In the genomic region with DNA sequence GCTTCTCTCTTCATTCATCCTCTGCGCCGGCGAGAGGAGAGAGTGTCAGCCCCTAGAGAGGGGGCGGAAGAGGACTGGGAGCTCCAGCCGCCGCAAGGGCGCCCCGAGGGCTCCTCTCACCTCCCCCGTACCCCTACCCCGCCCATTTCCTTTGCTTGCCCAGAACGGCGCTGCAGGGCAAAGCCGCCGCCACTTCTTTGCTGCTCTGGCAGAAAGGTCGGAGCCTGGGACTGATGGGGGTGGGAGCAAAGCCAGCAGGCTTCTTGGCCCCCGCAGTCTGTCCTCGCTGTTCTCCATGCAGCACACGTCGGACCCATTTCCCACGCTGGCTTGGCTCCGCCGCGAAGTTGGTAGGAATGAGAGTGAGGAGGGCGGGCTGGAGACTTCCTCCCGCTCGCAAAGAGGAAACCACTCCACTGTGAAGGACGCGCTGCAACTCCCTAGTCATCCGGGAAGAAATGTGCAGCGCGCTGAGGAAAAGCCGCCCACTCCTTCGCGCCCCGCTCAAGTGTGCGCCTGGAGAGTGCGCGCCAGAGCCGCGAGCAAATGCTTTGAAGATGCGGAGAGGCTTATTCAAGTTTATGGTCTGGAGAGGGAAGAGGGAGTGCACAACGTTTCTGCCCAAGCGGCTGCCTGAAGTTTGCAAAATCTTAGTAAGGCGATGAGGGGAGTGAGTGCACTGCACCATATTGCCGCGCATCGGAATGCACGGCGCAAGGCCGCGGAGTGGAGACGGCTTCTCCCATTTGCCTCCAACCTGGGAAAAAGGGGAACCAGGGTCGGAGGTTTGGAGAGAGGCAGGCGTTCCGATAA, we compare ENCODE assay signal across 8 cellular contexts. TPM values are rescaled to one million over a fixed set of nuclear protein-coding genes. Genes with fewer than 3 reads are reported as not detected.
DNase-seq lines count a peak whose midpoint lies in the region; ATAC-seq and TF ChIP-seq lines count a peak whose summit lies in the region.

No MANE protein-coding gene starts in this region.

- H3K27ac Mint-ChIP-seq in Caco-2 (ENCODE audit: unreplicated experiment) = peak overlapping the region; percentile 85
- H3K27ac Mint-ChIP-seq in stimulated activated naive CD8-positive, alpha-beta T cell treated with anti-CD3 and anti-CD28 coated beads, Interleukin-15, amount 100 ng/mL, for 72 hours = no peak overlapping the region

- WGBS in liver = 2% methylated on average over 55 of the region's 55 CpGs

- H3K4me1 ChIP-seq in Caco-2 (peaks cover 6% of the 10 kb centered on the region; the same call in 1 of the 2 replicates), duodenal mucosa (ENCODE audit: control insufficient read depth in 1 of 2, insufficient read depth in 2 of 2, low read length in 2 of 2) (peaks cover 8 to 38% of the 10 kb centered on the region in 2 donors), liver (ENCODE audit: control insufficient read depth in 4 of 4, insufficient read depth in 4 of 4, low read length in 3 of 4) (peaks cover 8 to 46% (median 27%) of the 10 kb centered on the region in 4 donors)

- H3K9me3 Mint-ChIP-seq in Caco-2 (ENCODE audit: unreplicated experiment) = no peaks in the 10 kb centered on the region
- H3K9me3 Mint-ChIP-seq in stimulated activated naive CD8-positive, alpha-beta T cell treated with anti-CD3 and anti-CD28 coated beads, Interleukin-15, amount 100 ng/mL, for 72 hours = no peaks in the 10 kb centered on the region

- CTCF ChIA-PET in Caco-2 (lab: Charles Lee) (interaction anchor here (0.8 kb wide), 1 partner anchor 149 kb away, joined by 3 read pairs; no protein-coding TSS in a partner anchor), RWPE1 (lab: Yijun Ruan, JAX) (no interaction called here)

- ATAC-seq in stimulated activated naive CD8-positive, alpha-beta T cell treated with anti-CD3 and anti-CD28 coated beads, Interleukin-15, amount 100 ng/mL, for 72 hours = peak; percentile 84
- no peak for ATAC-seq in HG03097 (IDR thresholded peaks at IDR 0.05; ENCODE audit: low FRiP score, unreplicated experiment)

- TF ChIP-seq RAD21 in liver (IDR thresholded peaks at IDR 0.05) = no peak

- intact Hi-C loops in Caco-2 (cut with micrococcal nuclease; ENCODE audit: unreplicated experiment) = loop anchor here (1.0 to 10.0 kb wide), 11 partner anchors 39 to 1397 kb away; no protein-coding TSS in a partner anchor

- DNase-seq in Caco-2 = peak; percentile 65 to 73
- DNase-seq in H7 = peak; percentile 85
- peak; percentile 51 for DNase-seq in RWPE1 (ENCODE audit: low spot score)
- DNase-seq in stimulated activated naive CD8-positive, alpha-beta T cell treated with anti-CD3 and anti-CD28 coated beads, Interleukin-15, amount 100 ng/mL, for 72 hours = peak; percentile 31 to 42
- DNase-seq in NCI-H1930 (lab: John Stamatoyannopoulos, UW) = no peak

- no peaks in the 10 kb centered on the region for H3K27me3 Mint-ChIP-seq in Caco-2 (ENCODE audit: insufficient read depth, unreplicated experiment)
- H3K27me3 Mint-ChIP-seq in stimulated activated naive CD8-positive, alpha-beta T cell treated with anti-CD3 and anti-CD28 coated beads, Interleukin-15, amount 100 ng/mL, for 72 hours = peaks cover 48% of the 10 kb centered on the region

- H3K36me3 Mint-ChIP-seq in Caco-2 (ENCODE audit: insufficient read depth, unreplicated experiment) = peaks cover 38% of the 10 kb centered on the region

- H3K9ac ChIP-seq in duodenal mucosa (ENCODE audit: low read depth in 1 of 2, low read length in 2 of 2) = peak overlapping the region; percentile 22 to 43
- H3K9ac ChIP-seq in liver (ENCODE audit: low read depth in 1 of 2, low read length in 2 of 2) = no peak overlapping the region

- H3K36me3 ChIP-seq in Caco-2 (ENCODE audit: control insufficient read depth, insufficient read depth, low read length) = no peaks in the 10 kb centered on the region
- no peaks in the 10 kb centered on the region for H3K36me3 ChIP-seq in H7 (replicated peaks; ENCODE audit: control insufficient read depth, insufficient read depth, low read length)
- no peaks in the 10 kb centered on the region for H3K36me3 ChIP-seq in duodenal mucosa (ENCODE audit: control insufficient read depth in 1 of 2, insufficient read depth in 2 of 2, low read length in 2 of 2)
- H3K36me3 ChIP-seq in liver (ENCODE audit: control insufficient read depth in 4 of 4, insufficient read depth in 3 of 4, low read depth in 1 of 4, low read length in 3 of 4) = no peaks in the 10 kb centered on the region

- peak in 1 of 2 experiments; percentile 32 for TF ChIP-seq CTCF in Caco-2 (IDR thresholded peaks at IDR 0.05; ENCODE audit: insufficient read depth in 1 of 2, low read depth in 1 of 2, low read length in 1 of 2, severe bottlenecking in 1 of 2, unreplicated experiment in 1 of 2)
- no peak for TF ChIP-seq CTCF in RWPE1 (conservative IDR thresholded peaks at IDR 0.05; ENCODE audit: low read depth)
- TF ChIP-seq CTCF in liver (IDR thresholded peaks at IDR 0.05; ENCODE audit: low read depth, low read length, missing input control) = no peak

- POLR2A ChIA-PET in Caco-2 (lab: Charles Lee) = interaction anchor here (0.5 kb wide), 1 partner anchor 311 kb away, joined by 3 read pairs; no protein-coding TSS in a partner anchor
- POLR2A ChIA-PET in RWPE1 (lab: Yijun Ruan, JAX; ENCODE audit: low non-redundant PET) = no interaction called here

- H3K4me1 Mint-ChIP-seq in Caco-2 (ENCODE audit: low read depth, unreplicated experiment) = no peaks in the 10 kb centered on the region
- H3K4me1 Mint-ChIP-seq in stimulated activated naive CD8-positive, alpha-beta T cell treated with anti-CD3 and anti-CD28 coated beads, Interleukin-15, amount 100 ng/mL, for 72 hours = peaks cover 53% of the 10 kb centered on the region

- H3K4me3 Mint-ChIP-seq in Caco-2 (ENCODE audit: unreplicated experiment) = peak overlapping the region; percentile 87
- peak overlapping the region; percentile 79 to 85 for H3K4me3 Mint-ChIP-seq in stimulated activated naive CD8-positive, alpha-beta T cell treated with anti-CD3 and anti-CD28 coated beads, Interleukin-15, amount 100 ng/mL, for 72 hours

- BruUV-seq in Caco-2 (replicated peaks; lab: Mats Ljungman, UMichigan) = TSS peak; percentile 27

- H3K9me3 ChIP-seq in Caco-2 (no peaks in the 10 kb centered on the region), duodenal mucosa (ENCODE audit: control insufficient read depth in 1 of 2, low read length in 2 of 2) (no peaks in the 10 kb centered on the region), liver (ENCODE audit: control insufficient read depth in 4 of 4, low read length in 3 of 4) (no peaks in the 10 kb centered on the region)

- H3K4me3 ChIP-seq in Caco-2 (ENCODE audit: low read depth, low read length) (peak overlapping the region; percentile 58), H7 (ENCODE audit: insufficient read depth, low read depth, low read length) (peak overlapping the region; percentile 80), duodenal mucosa (ENCODE audit: low read depth in 1 of 2, low read length in 2 of 2) (peak overlapping the region; percentile 72 to 83), liver (ENCODE audit: low read depth in 1 of 3, low read length in 3 of 3) (peak overlapping the region in 2 of 3 donors; percentile 32 to 36)

- H3K27me3 ChIP-seq in Caco-2 (replicated peaks; ENCODE audit: control insufficient read depth, insufficient read depth, low read length) (no peaks in the 10 kb centered on the region), H7 (ENCODE audit: control insufficient read depth, insufficient read depth, low read length) (peaks cover 42% of the 10 kb centered on the region), duodenal mucosa (ENCODE audit: control insufficient read depth in 1 of 2, insufficient read depth in 2 of 2, low read length in 2 of 2) (peaks cover 4 to 22% of the 10 kb centered on the region in 2 donors), liver (ENCODE audit: control insufficient read depth in 4 of 4, insufficient read depth in 4 of 4, low read length in 3 of 4) (peaks cover 0 to 13% (median 7%) of the 10 kb centered on the region in 4 donors)

- H3K27ac ChIP-seq in RWPE1 (peak overlapping the region; percentile 88), duodenal mucosa (ENCODE audit: low read depth, low read length) (no peak overlapping the region), liver (ENCODE audit: low read depth in 1 of 2, low read length in 2 of 2) (peak overlapping the region; percentile 20 to 56)

TF ChIP-seq in liver, 16 proteins besides CTCF, POLR2A, EP300 and RAD21 (continues in another document):
- TF ChIP-seq RXRA (IDR thresholded peaks at IDR 0.05) (no peak), YY1 (IDR thresholded peaks at IDR 0.05) (no peak), JUND (IDR thresholded peaks at IDR 0.05) (no peak), GABPA (IDR thresholded peaks at IDR 0.05 in 1 of 2, conservative IDR thresholded peaks at IDR 0.05 in 1 of 2) (no peak), HNF4A (conservative IDR thresholded peaks at IDR 0.05) (no peak), HNF4G (IDR thresholded peaks at IDR 0.05) (no peak), NR2F2 (IDR thresholded peaks at IDR 0.05) (no peak), MAX (IDR thresholded peaks at IDR 0.05) (no peak), FOXA2 (IDR thresholded peaks at IDR 0.05) (no peak), TAF1 (conservative IDR thresholded peaks at IDR 0.05) (no peak), SP1 (IDR thresholded peaks at IDR 0.05) (no peak), FOXA1 (IDR thresholded peaks at IDR 0.05) (no peak)
- TF ChIP-seq, protein P1, sequence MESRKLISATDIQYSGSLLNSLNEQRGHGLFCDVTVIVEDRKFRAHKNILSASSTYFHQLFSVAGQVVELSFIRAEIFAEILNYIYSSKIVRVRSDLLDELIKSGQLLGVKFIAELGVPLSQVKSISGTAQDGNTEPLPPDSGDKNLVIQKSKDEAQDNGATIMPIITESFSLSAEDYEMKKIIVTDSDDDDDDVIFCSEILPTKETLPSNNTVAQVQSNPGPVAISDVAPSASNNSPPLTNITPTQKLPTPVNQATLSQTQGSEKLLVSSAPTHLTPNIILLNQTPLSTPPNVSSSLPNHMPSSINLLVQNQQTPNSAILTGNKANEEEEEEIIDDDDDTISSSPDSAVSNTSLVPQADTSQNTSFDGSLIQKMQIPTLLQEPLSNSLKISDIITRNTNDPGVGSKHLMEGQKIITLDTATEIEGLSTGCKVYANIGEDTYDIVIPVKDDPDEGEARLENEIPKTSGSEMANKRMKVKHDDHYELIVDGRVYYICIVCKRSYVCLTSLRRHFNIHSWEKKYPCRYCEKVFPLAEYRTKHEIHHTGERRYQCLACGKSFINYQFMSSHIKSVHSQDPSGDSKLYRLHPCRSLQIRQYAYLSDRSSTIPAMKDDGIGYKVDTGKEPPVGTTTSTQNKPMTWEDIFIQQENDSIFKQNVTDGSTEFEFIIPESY (IDR thresholded peaks at IDR 0.05) = no peak
- TF ChIP-seq, protein P2, sequence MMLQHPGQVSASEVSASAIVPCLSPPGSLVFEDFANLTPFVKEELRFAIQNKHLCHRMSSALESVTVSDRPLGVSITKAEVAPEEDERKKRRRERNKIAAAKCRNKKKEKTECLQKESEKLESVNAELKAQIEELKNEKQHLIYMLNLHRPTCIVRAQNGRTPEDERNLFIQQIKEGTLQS (IDR thresholded peaks at IDR 0.05) = no peak

RNA-seq across cellular contexts. Expression of gene PCDH7, which starts 2.8 kb away (rescaled TPM):
- total RNA-seq in Caco-2 (2022) (16.3 and 19.1 TPM in 2 replicates), liver (1 to 10 TPM; 1.3 to 3.0 TPM)
- 3.7 and 8.2 TPM in 2 replicates for total RNA-seq in H7 (2014; rRNA removed; shearing (Covaris generic))
- polyA plus RNA-seq in liver = under 1 TPM; 0.32 to 0.61 TPM

Comparison
In these comparisons a context has a peak if more than half of its experiments do, and no peak if none do; other contexts are left out.
1. DNase-seq: peak in Caco-2 (2 of 2), H7 (single experiment), RWPE1 (single experiment) and stimulated activated naive CD8-positive, alpha-beta T cell treated with anti-CD3 and anti-CD28 coated beads, Interleukin-15, amount 100 ng/mL, for 72 hours (2 of 2); none in NCI-H1930 (0 of 2).
2. H3K9ac ChIP-seq: peak in duodenal mucosa (2 of 2); none in liver (0 of 2).
3. Peak in every context shown above with its lines, with median percentiles within 50 percentile points of each other: H3K4me3 ChIP-seq.